23 cellular contexts compared by ENCODE assay signal in the genomic region with DNA sequence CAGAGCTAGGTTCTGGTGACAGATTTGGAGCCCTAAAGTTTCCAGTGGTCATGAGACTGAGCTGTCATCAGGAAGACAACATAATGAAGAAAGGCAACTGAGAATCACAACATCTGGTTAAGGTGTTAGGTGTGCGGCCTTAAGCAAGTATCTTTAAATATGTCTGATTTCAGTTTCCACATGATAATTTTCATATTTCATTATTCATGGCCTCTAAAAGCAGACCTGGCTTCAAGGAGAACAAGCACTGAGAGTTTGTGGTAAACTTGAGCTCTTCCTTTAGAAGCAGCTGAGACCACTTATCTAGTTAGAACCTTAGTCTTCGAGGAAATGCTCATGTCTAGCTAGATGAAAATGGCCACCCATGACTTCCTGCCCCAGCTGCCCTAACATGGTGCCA. TPM values are rescaled to one million over a fixed set of nuclear protein-coding genes. Genes with fewer than 3 reads are reported as not detected.
DNase-seq lines count a peak whose midpoint lies in the region; ATAC-seq and TF ChIP-seq lines count a peak whose summit lies in the region.
"Had no signal": no experiment of that assay in that cellular context is flagged by ENCODE, and none has a peak within 500 bp of the region (broad histone marks: within the 10 kb centered on the region; RNA-seq: fewer than 3 reads in every experiment).

No MANE protein-coding gene starts in this region.

- no peak overlapping the region for H3K4me3 ChIP-seq in GM12864 (ENCODE audit: low read depth, low read length)
- H3K4me3 ChIP-seq: BLaER1 treated with 17β-estradiol and CSF1 and Interleukin-3, amounts not matched to agents 10 nM and 100 nM; HAP-1; K562; right lobe of liver; tibial nerve had no signal

- CTCF ChIA-PET in activated naive CD4-positive, alpha-beta T cell treated with anti-CD3 and anti-CD28 coated beads for 36 hours (lab: Charles Lee) = no interaction called here

- H3K36me3 Mint-ChIP-seq in activated naive CD4-positive, alpha-beta T cell treated with anti-CD3 and anti-CD28 coated beads for 36 hours (ENCODE audit: low read depth) = peaks cover 1% of the 10 kb centered on the region
- peaks cover 3% of the 10 kb centered on the region for H3K36me3 Mint-ChIP-seq in effector memory CD8-positive, alpha-beta T cell (ENCODE audit: insufficient read depth)
- H3K36me3 Mint-ChIP-seq: stimulated activated naive B cell treated with anti-CD40 and anti-IgM and Interleukin-4, amounts not matched to agents 10 μg/mL and 1 μg/mL and 100 μg/mL, for 72 hours had no signal

- H3K9me3 Mint-ChIP-seq in activated naive CD4-positive, alpha-beta T cell treated with anti-CD3 and anti-CD28 coated beads for 36 hours = no peaks in the 10 kb centered on the region
- no peaks in the 10 kb centered on the region for H3K9me3 Mint-ChIP-seq in effector memory CD8-positive, alpha-beta T cell
- H3K9me3 Mint-ChIP-seq: activated naive CD4-positive, alpha-beta T cell treated with anti-CD3 and anti-CD28 coated beads, Interleukin-2, amount 10 ng/mL, durations not matched to agents 7 days and 5 days; stimulated activated naive B cell treated with anti-CD40 and anti-IgM and Interleukin-4, amounts not matched to agents 10 μg/mL and 1 μg/mL and 100 μg/mL, for 72 hours; T-helper 1 cell treated with Interleukin-12 subunit alpha and Interleukin-12 subunit beta and Interleukin-4 antibody, amounts not matched to agents 30 μg/mL and 1 μg/mL, for 36 hours had no signal

- H3K4me3 Mint-ChIP-seq in activated naive CD4-positive, alpha-beta T cell treated with anti-CD3 and anti-CD28 coated beads for 36 hours = no peak overlapping the region
- no peak overlapping the region for H3K4me3 Mint-ChIP-seq in effector memory CD8-positive, alpha-beta T cell
- H3K4me3 Mint-ChIP-seq: activated naive CD4-positive, alpha-beta T cell treated with anti-CD3 and anti-CD28 coated beads, Interleukin-2, amount 10 ng/mL, durations not matched to agents 7 days and 5 days; naive B cell; stimulated activated naive B cell treated with anti-CD40 and anti-IgM and Interleukin-4, amounts not matched to agents 10 μg/mL and 1 μg/mL and 100 μg/mL, for 72 hours; T-helper 1 cell treated with Interleukin-12 subunit alpha and Interleukin-12 subunit beta and Interleukin-4 antibody, amounts not matched to agents 30 μg/mL and 1 μg/mL, for 36 hours had no signal

- ATAC-seq in GM19395 (IDR thresholded peaks at IDR 0.05; ENCODE audit: unreplicated experiment) = peak; percentile 85
- peak; percentile 70 for ATAC-seq in HG02571 (IDR thresholded peaks at IDR 0.05; ENCODE audit: unreplicated experiment)
- ATAC-seq in HG03432 (IDR thresholded peaks at IDR 0.05; ENCODE audit: unreplicated experiment) = peak; percentile 76
- no peak for ATAC-seq in effector memory CD8-positive, alpha-beta T cell (replicated peaks)
- no peak for ATAC-seq in HG02588 (IDR thresholded peaks at IDR 0.05; ENCODE audit: unreplicated experiment)
- ATAC-seq: K562; right lobe of liver; stimulated activated naive B cell treated with anti-CD40 and anti-IgM and Interleukin-4, amounts not matched to agents 10 μg/mL and 1 μg/mL and 100 μg/mL, for 72 hours had no signal

- peak; percentile 5 for DNase-seq in GM12864 (ENCODE audit: low read depth)
- no peak for DNase-seq in activated naive CD4-positive, alpha-beta T cell treated with anti-CD3 and anti-CD28 coated beads for 36 hours
- no peak for DNase-seq in effector memory CD8-positive, alpha-beta T cell
- DNase-seq in ecto neural progenitor cell (ENCODE audit: low spot score) = no peak
- DNase-seq: activated CD4-positive, alpha-beta T cell treated with anti-CD3 and anti-CD28 coated beads, Interleukin-2, amount 50 U/mL, for 48 hours; activated naive CD4-positive, alpha-beta T cell treated with anti-CD3 and anti-CD28 coated beads, Interleukin-2, amount 10 ng/mL, durations not matched to agents 7 days and 5 days; activated T-cell treated with anti-CD3 and anti-CD28 coated beads, Interleukin-2, amount 50 U/mL, for 1 hour; GF-D8; naive B cell; NCI-H2081; NCI-H510A treated with DMSO at 0.1 percent for 48 hours; right lobe of liver; SHP77 treated with DMSO at 0.1 percent for 48 hours; stimulated activated naive B cell treated with anti-CD40 and anti-IgM and Interleukin-4, amounts not matched to agents 10 μg/mL and 1 μg/mL and 100 μg/mL, for 72 hours had no signal

- no peak for TF ChIP-seq CTCF in GM12864 (IDR thresholded peaks at IDR 0.05; ENCODE audit: low read depth, low read length, missing control alignments)

- peaks cover 2% of the 10 kb centered on the region for H3K27me3 Mint-ChIP-seq in activated naive CD4-positive, alpha-beta T cell treated with anti-CD3 and anti-CD28 coated beads for 36 hours (ENCODE audit: low read depth)
- H3K27me3 Mint-ChIP-seq in effector memory CD8-positive, alpha-beta T cell = peaks cover 0 to 5% of the 10 kb centered on the region in 2 donors
- H3K27me3 Mint-ChIP-seq: naive B cell; stimulated activated naive B cell treated with anti-CD40 and anti-IgM and Interleukin-4, amounts not matched to agents 10 μg/mL and 1 μg/mL and 100 μg/mL, for 72 hours had no signal

- H3K27ac Mint-ChIP-seq in activated naive CD4-positive, alpha-beta T cell treated with anti-CD3 and anti-CD28 coated beads for 36 hours = no peak overlapping the region
- H3K27ac Mint-ChIP-seq in effector memory CD8-positive, alpha-beta T cell = no peak overlapping the region
- H3K27ac Mint-ChIP-seq: activated naive CD4-positive, alpha-beta T cell treated with anti-CD3 and anti-CD28 coated beads, Interleukin-2, amount 10 ng/mL, durations not matched to agents 7 days and 5 days; naive B cell; stimulated activated naive B cell treated with anti-CD40 and anti-IgM and Interleukin-4, amounts not matched to agents 10 μg/mL and 1 μg/mL and 100 μg/mL, for 72 hours; T-helper 1 cell treated with Interleukin-12 subunit alpha and Interleukin-12 subunit beta and Interleukin-4 antibody, amounts not matched to agents 30 μg/mL and 1 μg/mL, for 36 hours had no signal

- no peaks in the 10 kb centered on the region for H3K4me1 Mint-ChIP-seq in activated naive CD4-positive, alpha-beta T cell treated with anti-CD3 and anti-CD28 coated beads for 36 hours (ENCODE audit: low read depth)
- no peaks in the 10 kb centered on the region for H3K4me1 Mint-ChIP-seq in effector memory CD8-positive, alpha-beta T cell (ENCODE audit: low read depth in 2 of 2)
- H3K4me1 Mint-ChIP-seq: activated naive CD4-positive, alpha-beta T cell treated with anti-CD3 and anti-CD28 coated beads, Interleukin-2, amount 10 ng/mL, durations not matched to agents 7 days and 5 days; naive B cell; stimulated activated naive B cell treated with anti-CD40 and anti-IgM and Interleukin-4, amounts not matched to agents 10 μg/mL and 1 μg/mL and 100 μg/mL, for 72 hours had no signal

- intact Hi-C loops in activated naive CD4-positive, alpha-beta T cell treated with anti-CD3 and anti-CD28 coated beads for 36 hours (cut with micrococcal nuclease) = no loop called here

RNA-seq across cellular contexts. Expression of a gene that starts 25.7 kb away (rescaled TPM):
- not detected for total RNA-seq in activated naive CD4-positive, alpha-beta T cell treated with anti-CD3 and anti-CD28 coated beads for 36 hours

RNA-seq across cellular contexts. Expression of a gene that starts 51.2 kb away (rescaled TPM):
- total RNA-seq in activated naive CD4-positive, alpha-beta T cell treated with anti-CD3 and anti-CD28 coated beads for 36 hours = 10 to 100 TPM; 44.8 to 48.4 TPM

Comparison
In these comparisons a context has a peak if more than half of its experiments do, and no peak if none do; other contexts are left out.
1. ATAC-seq: peak in GM19395 (single experiment), HG02571 (single experiment) and HG03432 (single experiment); none in effector memory CD8-positive, alpha-beta T cell (single experiment) and HG02588 (single experiment).